In genomic region chr16:56102159-56102798, GRCh38 we compare ENCODE assay signal across 8 cellular contexts.
DNase-seq lines count a peak whose midpoint lies in the region; ATAC-seq and TF ChIP-seq lines count a peak whose summit lies in the region.

No MANE protein-coding gene starts in this region.

- H3K9me3 ChIP-seq in effector memory CD4-positive, alpha-beta T cell (ENCODE audit: control insufficient read depth, low read length), result no peaks in the 10 kb centered on the region

- peak; percentile 93 for DNase-seq in DMS 273 (lab: John Stamatoyannopoulos, UW; ENCODE audit: unreplicated experiment)
- DNase-seq in NCI-H345 treated with DMSO at 0.1 percent for 48 hours (lab: John Stamatoyannopoulos, UW; ENCODE audit: unreplicated experiment), result peak; percentile 35
- peak in 40 of 42 donors; percentile 6 to 81 (median 56) for DNase-seq in head of caudate nucleus
- DNase-seq in omental fat pad (ENCODE audit: low spot score), result no peak
- no peak for DNase-seq in HK-2 (ENCODE audit: unreplicated experiment)
- DNase-seq in GM13976 (ENCODE audit: low spot score), result no peak
- DNase-seq in effector memory CD4-positive, alpha-beta T cell, result no peak

- H3K4me3 ChIP-seq in effector memory CD4-positive, alpha-beta T cell (ENCODE audit: insufficient read depth, low read depth, low read length, poor library complexity, severe bottlenecking), result no peak overlapping the region

- H3K4me1 ChIP-seq in effector memory CD4-positive, alpha-beta T cell (ENCODE audit: control insufficient read depth, insufficient read depth, low read length, poor library complexity, severe bottlenecking), result no peaks in the 10 kb centered on the region

- H3K27me3 ChIP-seq in effector memory CD4-positive, alpha-beta T cell (replicated peaks; ENCODE audit: control insufficient read depth, insufficient read depth, low read length, poor library complexity, severe bottlenecking), result no peaks in the 10 kb centered on the region

- ATAC-seq in omental fat pad (ENCODE audit: low FRiP score) (peak; percentile 63), HG03135 (IDR thresholded peaks at IDR 0.05; ENCODE audit: unreplicated experiment) (no peak)

- TF ChIP-seq CTCF in omental fat pad (IDR thresholded peaks at IDR 0.05) (no peak), GM13976 (IDR thresholded peaks at IDR 0.05; ENCODE audit: borderline replicate concordance, control extremely low read depth, extremely low read depth, insufficient read depth, missing control alignments) (no peak)

- in situ Hi-C loops in GM13976 (cut with MboI; ENCODE audit: low sequenced_read_pairs, unreplicated experiment), result no loop called here

- H3K27ac ChIP-seq in effector memory CD4-positive, alpha-beta T cell (ENCODE audit: insufficient read depth, low read length, poor library complexity, severe bottlenecking), result no peak overlapping the region

- H3K36me3 ChIP-seq in effector memory CD4-positive, alpha-beta T cell (ENCODE audit: control insufficient read depth, insufficient read depth, low read length), result no peaks in the 10 kb centered on the region

- intact Hi-C loops in head of caudate nucleus (cut with DNase I), result loop anchor here (10.0 kb wide), 1 partner anchor 213 kb away; no protein-coding TSS in a partner anchor

Comparison
In these comparisons a context has a peak if more than half of its experiments do, and no peak if none do; other contexts are left out.
1. DNase-seq: peak in DMS 273 (single experiment), NCI-H345 treated with DMSO at 0.1 percent for 48 hours (single experiment) and head of caudate nucleus (40 of 42); none in omental fat pad (single experiment), HK-2 (single experiment), GM13976 (single experiment) and effector memory CD4-positive, alpha-beta T cell (0 of 3).